In the genomic region with DNA sequence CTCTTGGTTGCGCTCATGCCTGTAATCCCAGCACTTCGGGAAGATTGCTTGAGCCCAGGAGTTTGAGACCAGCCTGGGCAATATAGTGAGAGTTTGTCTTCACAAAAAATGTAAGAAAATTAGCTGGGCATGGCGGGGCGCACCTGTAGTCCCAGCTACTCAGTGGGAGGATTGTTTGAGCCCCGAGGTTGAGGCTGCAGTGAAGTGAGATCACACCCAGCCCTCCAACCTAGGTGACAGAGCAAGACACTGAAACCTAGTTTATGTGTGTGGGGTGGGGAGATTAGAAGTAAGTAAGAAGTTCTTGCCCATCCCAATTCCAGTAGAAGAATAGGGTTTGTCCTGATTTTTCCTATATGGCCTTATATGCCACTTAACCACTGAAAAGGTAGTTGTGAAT, we compare ENCODE assay signal across 8 cellular contexts. TPM values are rescaled to one million over a fixed set of nuclear protein-coding genes. Genes with fewer than 3 reads are reported as not detected.
DNase-seq lines count a peak whose midpoint lies in the region; ATAC-seq, FAIRE-seq and TF ChIP-seq lines count a peak whose summit lies in the region.

No MANE protein-coding gene starts in this region.

- no TSS peak for BruUV-seq in A673 (replicated peaks; lab: Mats Ljungman, UMichigan)
- no TSS peak for BruUV-seq in K562 (replicated peaks; lab: Mats Ljungman, UMichigan)

- peak overlapping the region; percentile 99 for H3K9ac ChIP-seq in HUES64 (ENCODE audit: low read depth, low read length)
- peak overlapping the region; percentile 81 to 96 for H3K9ac ChIP-seq in K562 (ENCODE audit: insufficient read depth in 1 of 2, low read depth in 2 of 2, low read length in 2 of 2)
- peak overlapping the region; percentile 99 for H3K9ac ChIP-seq in mucosa of stomach (ENCODE audit: low read length)

- H3K4me3 ChIP-seq in A673 (ENCODE audit: low read depth, low read length, poor library complexity, severe bottlenecking) (peak overlapping the region; percentile 94), HUES64 (ENCODE audit: low read length) (peak overlapping the region; percentile 93), K562 (peak overlapping the region; percentile 91), mucosa of stomach (ENCODE audit: low read length) (no peak overlapping the region)

- ATAC-seq in K562 (0 out of 3 replicates have a peak, but pooled peaks have one; percentile 5), GM18868 (IDR thresholded peaks at IDR 0.05; ENCODE audit: unreplicated experiment) (no peak), GM18867 (IDR thresholded peaks at IDR 0.05; ENCODE audit: unreplicated experiment) (no peak)

- FAIRE-seq in K562 (lab: Jason Lieb, UNC) = no peak

- H3K79me2 ChIP-seq in K562 (ENCODE audit: control insufficient read depth, insufficient read depth, low read length) = peaks cover 71% of the 10 kb centered on the region

- no peak for TF ChIP-seq RAD21 in K562 (CRISPR knock-in tag; conservative IDR thresholded peaks at IDR 0.05 in 1 of 2, IDR thresholded peaks at IDR 0.05 in 1 of 2)

- peak overlapping the region; percentile 99 for H3K4me2 ChIP-seq in K562 (ENCODE audit: insufficient read depth, low read length)

- no peak for TF ChIP-seq CTCF in A673 (conservative IDR thresholded peaks at IDR 0.05; ENCODE audit: low read depth, low read length)
- no peak for TF ChIP-seq CTCF in K562 (IDR thresholded peaks at IDR 0.05 in 2 of 3, conservative IDR thresholded peaks at IDR 0.05 in 1 of 3; ENCODE audit: insufficient read depth in 2 of 3, low read depth in 1 of 3, low read length in 3 of 3)

- H4K20me1 ChIP-seq in K562 (replicated peaks; ENCODE audit: control insufficient read depth, insufficient read depth, low read length) = peaks cover 53% of the 10 kb centered on the region

- peaks cover 25% of the 10 kb centered on the region for H3K4me1 ChIP-seq in A673 (ENCODE audit: insufficient read depth, low read length, poor library complexity, severe bottlenecking)
- no peaks in the 10 kb centered on the region; the same call in 1 of the 2 replicates for H3K4me1 ChIP-seq in HUES64 (ENCODE audit: insufficient read depth, low read length)
- H3K4me1 ChIP-seq in K562 (replicated peaks in 1 of 2; ENCODE audit: control insufficient read depth in 2 of 2, insufficient read depth in 2 of 2, low read length in 2 of 2) = peaks cover 6 to 18% of the 10 kb centered on the region in 2 experiments; a peak in 3 of 5 replicates
- H3K4me1 ChIP-seq in mucosa of stomach (ENCODE audit: control insufficient read depth, insufficient read depth, low read length) = peaks cover 24% of the 10 kb centered on the region

- intact Hi-C loops in A673 (cut with micrococcal nuclease; ENCODE audit: unreplicated experiment) = no loop called here
- intact Hi-C loops in K562 (cut with micrococcal nuclease) = loop anchor here (5.0 to 10.0 kb wide), 3 partner anchors 47 to 519 kb away; a partner anchor contains a TSS

- H3K9me1 ChIP-seq in K562 (ENCODE audit: control insufficient read depth, insufficient read depth, low read length) = peaks cover 5% of the 10 kb centered on the region

- DNase-seq in A673 (ENCODE audit: low spot score) (no peak), K562 (ENCODE audit: extremely low read depth in 1 of 4, low spot score in 3 of 4) (peak in 1 of 4 experiments; percentile 43), NCI-H526 (lab: John Stamatoyannopoulos, UW) (no peak), MV-4-11 (lab: John Stamatoyannopoulos, UW) (no peak)

- POLR2A ChIA-PET in A673 (lab: Charles Lee; ENCODE audit: low non-redundant PET) = no interaction called here
- POLR2A ChIA-PET in K562 (lab: Yijun Ruan, JAX) = interaction anchor here (0.7 to 2.2 kb wide), 4 partner anchors 9 to 231 kb away, joined by 3 to 12 read pairs (median 4); no protein-coding TSS in a partner anchor

- H3K27ac ChIP-seq in A673 (ENCODE audit: low read depth, low read length, poor library complexity, severe bottlenecking) (peak overlapping the region; percentile 95), HUES64 (ENCODE audit: low read depth, low read length) (peak overlapping the region; percentile 29; the same call in 1 of the 2 replicates), K562 (ENCODE audit: extremely low read depth, low read depth, low read length) (peak overlapping the region; percentile 89)

- no peak overlapping the region for H2AFZ ChIP-seq in K562 (ENCODE audit: low read depth, low read length)

- no peak for TF ChIP-seq EP300 in K562 (IDR thresholded peaks at IDR 0.05; ENCODE audit: low read length)

- no peaks in the 10 kb centered on the region for H3K9me3 ChIP-seq in A673 (ENCODE audit: low read depth, low read length, poor library complexity, severe bottlenecking)
- H3K9me3 ChIP-seq in HUES64 (ENCODE audit: insufficient read depth, low read depth, low read length) = no peaks in the 10 kb centered on the region
- H3K9me3 ChIP-seq in K562 (replicated peaks; ENCODE audit: control insufficient read depth, insufficient read depth, low read depth, low read length) = no peaks in the 10 kb centered on the region
- no peaks in the 10 kb centered on the region for H3K9me3 ChIP-seq in mucosa of stomach (ENCODE audit: control insufficient read depth, low read length)

- no peak for TF ChIP-seq POLR2A in K562 (conservative IDR thresholded peaks at IDR 0.05)

- CTCF ChIA-PET in A673 (lab: Charles Lee) (no interaction called here), K562 (lab: Yijun Ruan, JAX; ENCODE audit: low intra/inter-chr PET ratio) (interaction anchor here (0.8 kb wide), 1 partner anchor 15 kb away, joined by 3 read pairs; no protein-coding TSS in a partner anchor)

- H3K36me3 ChIP-seq in A673 (ENCODE audit: insufficient read depth, low read length, poor library complexity, severe bottlenecking) (peaks cover 61% of the 10 kb centered on the region), HUES64 (ENCODE audit: insufficient read depth, low read length) (peaks cover 62% of the 10 kb centered on the region), K562 (ENCODE audit: control insufficient read depth, insufficient read depth, low read length) (peaks cover 67% of the 10 kb centered on the region), mucosa of stomach (ENCODE audit: control insufficient read depth, insufficient read depth, low read length) (peaks cover 6% of the 10 kb centered on the region)

- WGBS in HUES64 = 77% methylated on average over 5 of the region's 5 CpGs
- 47% methylated on average over 5 of the region's 5 CpGs for WGBS in K562 (ENCODE audit: insufficient coverage, low coverage, missing lambda C conversion rate)

- no peaks in the 10 kb centered on the region for H3K27me3 ChIP-seq in A673 (replicated peaks; ENCODE audit: insufficient read depth, low read depth, low read length, poor library complexity)
- H3K27me3 ChIP-seq in HUES64 (ENCODE audit: insufficient read depth, low read length) = no peaks in the 10 kb centered on the region
- H3K27me3 ChIP-seq in K562 (ENCODE audit: control insufficient read depth in 2 of 2, insufficient read depth in 2 of 2, low read length in 2 of 2) = no peaks in the 10 kb centered on the region
- H3K27me3 ChIP-seq in mucosa of stomach (ENCODE audit: control insufficient read depth, insufficient read depth, low read length) = no peaks in the 10 kb centered on the region

- in situ Hi-C loops in K562 (cut with MboI) = no loop called here

TF ChIP-seq in K562, 482 proteins besides CTCF, POLR2A, EP300 and RAD21 (continues in another document):
- no peak for TF ChIP-seq HDAC6 (IDR thresholded peaks at IDR 0.05; ENCODE audit: low read depth, low read length)

RNA-seq across cellular contexts. Expression of a gene that starts 2.0 kb away (rescaled TPM):
- total RNA-seq in A673 (2021) (1,348 and 1,415 TPM in 2 replicates), K562 (2014; rRNA removed) (2,174 and 2,757 TPM in 2 replicates), K562 (2014; rRNA removed; fragmentation: Illumina TruSeq; extraction: Trizol) (2,454 and 2,710 TPM in 2 replicates), K562 (2015; rRNA removed; fragmentation: Illumina TruSeq; extraction: Trizol) (2,022 and 2,169 TPM in 2 replicates), K562 (2021) (1,467 and 1,545 TPM in 2 replicates)
- polyA plus RNA-seq in HUES64 (2013, experiment 1 of 2) = 2,204 TPM
- 2,625 TPM for polyA plus RNA-seq in HUES64 (2013, experiment 2 of 2)
- 274 and 687 TPM in 2 replicates for total RNA-seq in K562 (2011; cell fraction: chromatin; rRNA removed; ENCODE audit: low replicate concordance)
- 312 and 315 TPM in 2 replicates for total RNA-seq in K562 (2011; cell fraction: nucleolus; rRNA removed)
- total RNA-seq in K562 (2011; cell fraction: nucleoplasm; rRNA removed) = 523 and 836 TPM in 2 replicates
- polyA plus RNA-seq in K562 (2011; rRNA removed) (3,458 and 3,699 TPM in 2 replicates), K562 (2014; fragmentation: Illumina TruSeq; extraction: Trizol) (1,939 and 2,002 TPM in 2 replicates), K562 (2014; fragmentation: Nextera tagmentation; extraction: Ambion mirVana) (1,000 to 10,000 TPM; 4,024 to 4,252 TPM), K562 (2014; rRNA removed) (2,353 and 2,737 TPM in 2 replicates)
- 1,347 and 2,415 TPM in 2 replicates for polyA plus RNA-seq in K562 (2011; cell fraction: cytosol; rRNA removed)
- 535 and 1,090 TPM in 2 replicates for polyA plus RNA-seq in K562 (2011; cell fraction: nucleus; rRNA removed)
- polyA plus RNA-seq in K562 (2012) = 2,779 and 3,498 TPM in 2 replicates
- 2,372 and 2,380 TPM in 2 replicates for polyA minus RNA-seq in K562 (2011; rRNA and poly(A)+ RNA removed)
- polyA minus RNA-seq in K562 (2011; cell fraction: cytosol; rRNA and poly(A)+ RNA removed) = 721 and 764 TPM in 2 replicates
- 194 and 399 TPM in 2 replicates for polyA minus RNA-seq in K562 (2011; cell fraction: nucleus; rRNA and poly(A)+ RNA removed)

RNA-seq across cellular contexts. Expression of a gene that starts 48.9 kb away (rescaled TPM):
- 31.6 and 32.6 TPM in 2 replicates for total RNA-seq in A673 (2021)
- polyA plus RNA-seq in HUES64 (2013, experiment 1 of 2) = 4.6 TPM
- 7.2 TPM for polyA plus RNA-seq in HUES64 (2013, experiment 2 of 2)
- 14.6 and 66.4 TPM in 2 replicates for total RNA-seq in K562 (2011; cell fraction: chromatin; rRNA removed; ENCODE audit: low replicate concordance)
- total RNA-seq in K562 (2011; cell fraction: nucleolus; rRNA removed) = 12.8 and 17.0 TPM in 2 replicates
- total RNA-seq in K562 (2011; cell fraction: nucleoplasm; rRNA removed) = 17.1 and 20.8 TPM in 2 replicates
- 25.1 and 50.1 TPM in 2 replicates for total RNA-seq in K562 (2014; rRNA removed)
- 13.7 and 18.5 TPM in 2 replicates for total RNA-seq in K562 (2014; rRNA removed; fragmentation: Illumina TruSeq; extraction: Trizol)
- 18.3 and 18.4 TPM in 2 replicates for total RNA-seq in K562 (2015; rRNA removed; fragmentation: Illumina TruSeq; extraction: Trizol)
- total RNA-seq in K562 (2021) = 16.5 and 18.7 TPM in 2 replicates
- polyA plus RNA-seq in K562 (2011; rRNA removed) = 4.9 and 6.3 TPM in 2 replicates
- 1.2 and 2.8 TPM in 2 replicates for polyA plus RNA-seq in K562 (2011; cell fraction: cytosol; rRNA removed)
- 5.2 and 6.8 TPM in 2 replicates for polyA plus RNA-seq in K562 (2011; cell fraction: nucleus; rRNA removed)
- polyA plus RNA-seq in K562 (2012) = 2.6 and 2.9 TPM in 2 replicates
- polyA plus RNA-seq in K562 (2014; fragmentation: Illumina TruSeq; extraction: Trizol) = 5.5 and 6.0 TPM in 2 replicates
- 1 to 10 TPM; 1.7 to 4.8 TPM for polyA plus RNA-seq in K562 (2014; fragmentation: Nextera tagmentation; extraction: Ambion mirVana)
- polyA plus RNA-seq in K562 (2014; rRNA removed) = 16.2 and 19.6 TPM in 2 replicates
- 23.8 and 27.2 TPM in 2 replicates for polyA minus RNA-seq in K562 (2011; rRNA and poly(A)+ RNA removed)
- polyA minus RNA-seq in K562 (2011; cell fraction: cytosol; rRNA and poly(A)+ RNA removed) = 11.1 and 13.0 TPM in 2 replicates
- polyA minus RNA-seq in K562 (2011; cell fraction: nucleus; rRNA and poly(A)+ RNA removed) = 21.0 and 32.9 TPM in 2 replicates

Comparison
In these comparisons a context has a peak if more than half of its experiments do, and no peak if none do; other contexts are left out.
1. H3K27ac ChIP-seq: peak in every context shown above with its lines; median percentile 95 in A673; 89 in K562; 29 in HUES64.